Comparison of ENCODE assay signal across 9 cellular contexts in the genomic region with DNA sequence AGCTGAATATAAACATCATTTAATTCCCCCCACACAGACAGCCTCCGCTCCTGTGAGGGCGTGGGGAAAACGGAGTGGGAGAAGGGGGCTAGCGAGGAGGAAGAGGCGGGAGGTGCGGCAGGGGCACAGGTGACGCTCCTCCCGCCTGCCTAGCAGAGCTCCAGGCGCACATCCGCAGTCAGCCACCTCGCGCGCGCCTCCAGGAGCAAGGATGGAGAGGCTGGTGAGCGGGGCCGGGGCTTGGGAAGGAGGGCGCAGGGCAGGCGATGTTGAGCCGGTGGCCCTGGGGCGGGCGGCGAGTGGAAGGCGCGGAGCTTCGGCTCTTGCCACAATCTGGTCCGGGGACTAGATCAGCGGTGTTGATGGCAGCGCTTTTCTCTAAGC. TPM values are rescaled to one million over a fixed set of nuclear protein-coding genes. Genes with fewer than 3 reads are reported as not detected.
DNase-seq lines count a peak whose midpoint lies in the region; ATAC-seq, FAIRE-seq and TF ChIP-seq lines count a peak whose summit lies in the region.
"Had no signal": no experiment of that assay in that cellular context is flagged by ENCODE, and none has a peak within 500 bp of the region (broad histone marks: within the 10 kb centered on the region; RNA-seq: fewer than 3 reads in every experiment).

A gene with protein sequence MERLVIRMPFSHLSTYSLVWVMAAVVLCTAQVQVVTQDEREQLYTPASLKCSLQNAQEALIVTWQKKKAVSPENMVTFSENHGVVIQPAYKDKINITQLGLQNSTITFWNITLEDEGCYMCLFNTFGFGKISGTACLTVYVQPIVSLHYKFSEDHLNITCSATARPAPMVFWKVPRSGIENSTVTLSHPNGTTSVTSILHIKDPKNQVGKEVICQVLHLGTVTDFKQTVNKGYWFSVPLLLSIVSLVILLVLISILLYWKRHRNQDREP (plus strand): TSS at position 155 of the 384 bp plus-strand sequence. CDS start 57 bp downstream, at position 212.

- peak within 1 kb of the TSS; percentile 71 for H3K4me2 ChIP-seq in hepatocyte

- peak; percentile 51 for ATAC-seq in GM18505 (IDR thresholded peaks at IDR 0.05; ENCODE audit: unreplicated experiment)
- ATAC-seq in HG03280 (IDR thresholded peaks at IDR 0.05; ENCODE audit: unreplicated experiment) = peak; percentile 70

- peak within 1 kb of the TSS; percentile 35 for H3K4me3 ChIP-seq in hepatocyte

- no peak for FAIRE-seq in D721Med (lab: Jason Lieb, UNC)

- peak; percentile 71 for TF ChIP-seq POLR2A in GM18505 (IDR thresholded peaks at IDR 0.05; ENCODE audit: borderline replicate concordance, extremely low read depth, insufficient read depth, insufficient read length)

- no peaks in the 10 kb centered on the region for H4K20me1 ChIP-seq in hepatocyte (ENCODE audit: insufficient read depth, poor library complexity, severe bottlenecking)

- H3K27me3 ChIP-seq in hepatocyte = no peaks in the 10 kb centered on the region

- POLR2A ChIA-PET in HEK293T (lab: Yijun Ruan, JAX) = no interaction called here

- H3K27ac ChIP-seq in hepatocyte = peak within 1 kb of the TSS; percentile 93
- H3K27ac ChIP-seq: epithelial cell of prostate had no signal

- H3K79me2 ChIP-seq in hepatocyte = peaks cover 29% of the 10 kb centered on the region

- DNase-seq in T follicular helper cell (ENCODE audit: low read depth) = peak; percentile 16
- DNase-seq in anterior cingulate cortex (lab: John Stamatoyannopoulos, UW) = peak in 54 of 58 donors; percentile 25 to 79 (median 64)
- DNase-seq in hepatocyte (ENCODE audit: low spot score) = peak; percentile 76
- peak; percentile 92 for DNase-seq in retina
- DNase-seq in HEK293T (ENCODE audit: extremely low spot score) = no peak
- no peak for DNase-seq in D721Med (ENCODE audit: insufficient read length, low spot score)

- no peaks in the 10 kb centered on the region for H3K36me3 ChIP-seq in hepatocyte (replicated peaks; ENCODE audit: insufficient read depth, low read depth)

- WGBS in hepatocyte (ENCODE audit: low lambda C conversion rate, missing lambda C conversion rate) = under 1% methylated on average over 26 of the region's 28 CpGs

- H3K4me1 ChIP-seq in hepatocyte (ENCODE audit: insufficient read depth) = peaks cover 5% of the 10 kb centered on the region

- peak within 1 kb of the TSS; percentile 86 for H2AFZ ChIP-seq in hepatocyte

- no peaks in the 10 kb centered on the region for H3K9me2 ChIP-seq in hepatocyte (replicated peaks; ENCODE audit: insufficient read depth)

- no peak for TF ChIP-seq CTCF in hepatocyte (IDR thresholded peaks at IDR 0.05; ENCODE audit: poor library complexity)
- TF ChIP-seq CTCF in D721Med (IDR thresholded peaks at IDR 0.05; ENCODE audit: insufficient read depth, missing control alignments) = no peak

- H3K9me3 ChIP-seq in hepatocyte (ENCODE audit: low read depth) = no peaks in the 10 kb centered on the region

- CTCF ChIA-PET in HEK293T (lab: Yijun Ruan, JAX) = interaction anchor here (0.6 to 1.4 kb wide), 5 partner anchors 11 to 221 kb away, joined by 3 to 6 read pairs (median 5); no protein-coding TSS in a partner anchor

TF ChIP-seq in HEK293T, 16 proteins besides CTCF, POLR2A, EP300 and RAD21:
- TF ChIP-seq ARNT (IDR thresholded peaks at IDR 0.05) = no peak
- TF ChIP-seq ELF4 (IDR thresholded peaks at IDR 0.05) = no peak
- TF ChIP-seq FOXA1 (IDR thresholded peaks at IDR 0.05) = no peak
- no peak for TF ChIP-seq BHLHE40 (IDR thresholded peaks at IDR 0.05; ENCODE audit: borderline replicate concordance)
- no peak for TF ChIP-seq TARDBP (IDR thresholded peaks at IDR 0.05)
- TF ChIP-seq ZNF384 (IDR thresholded peaks at IDR 0.05) = no peak
- no peak for TF ChIP-seq FOXM1 (IDR thresholded peaks at IDR 0.05; ENCODE audit: borderline replicate concordance)
- TF ChIP-seq L3MBTL2 (conservative IDR thresholded peaks at IDR 0.05) = no peak
- no peak for TF ChIP-seq FOXK2 (IDR thresholded peaks at IDR 0.05)
- TF ChIP-seq LEF1 (IDR thresholded peaks at IDR 0.05; ENCODE audit: borderline replicate concordance) = no peak
TF ChIP-seq in HEK293T: peak in this region for 0.

RNA-seq across cellular contexts. Expression of the gene that starts here (rescaled TPM):
- total RNA-seq in hepatocyte = 6.7 and 12.6 TPM in 2 replicates
- 14.2 and 16.8 TPM in 2 replicates for polyA plus RNA-seq in hepatocyte

Comparison
In these comparisons a context has a peak if more than half of its experiments do, and no peak if none do; other contexts are left out.
1. DNase-seq: peak in T follicular helper cell (single experiment), anterior cingulate cortex (54 of 58), hepatocyte (single experiment) and retina (single experiment); none in HEK293T (single experiment) and D721Med (single experiment).